3 cellular contexts compared by ENCODE assay signal in genomic region chr7:38291117-38291647, GRCh38.
TF ChIP-seq lines count a peak whose summit lies in the region.

No MANE protein-coding gene starts in this region.

TF ChIP-seq in SK-N-SH treated with all-trans-retinoic acid at 6 μM for 48 hours, 23 proteins besides CTCF, POLR2A, EP300 and RAD21 (continued from another document):
- TF ChIP-seq, protein P1, sequence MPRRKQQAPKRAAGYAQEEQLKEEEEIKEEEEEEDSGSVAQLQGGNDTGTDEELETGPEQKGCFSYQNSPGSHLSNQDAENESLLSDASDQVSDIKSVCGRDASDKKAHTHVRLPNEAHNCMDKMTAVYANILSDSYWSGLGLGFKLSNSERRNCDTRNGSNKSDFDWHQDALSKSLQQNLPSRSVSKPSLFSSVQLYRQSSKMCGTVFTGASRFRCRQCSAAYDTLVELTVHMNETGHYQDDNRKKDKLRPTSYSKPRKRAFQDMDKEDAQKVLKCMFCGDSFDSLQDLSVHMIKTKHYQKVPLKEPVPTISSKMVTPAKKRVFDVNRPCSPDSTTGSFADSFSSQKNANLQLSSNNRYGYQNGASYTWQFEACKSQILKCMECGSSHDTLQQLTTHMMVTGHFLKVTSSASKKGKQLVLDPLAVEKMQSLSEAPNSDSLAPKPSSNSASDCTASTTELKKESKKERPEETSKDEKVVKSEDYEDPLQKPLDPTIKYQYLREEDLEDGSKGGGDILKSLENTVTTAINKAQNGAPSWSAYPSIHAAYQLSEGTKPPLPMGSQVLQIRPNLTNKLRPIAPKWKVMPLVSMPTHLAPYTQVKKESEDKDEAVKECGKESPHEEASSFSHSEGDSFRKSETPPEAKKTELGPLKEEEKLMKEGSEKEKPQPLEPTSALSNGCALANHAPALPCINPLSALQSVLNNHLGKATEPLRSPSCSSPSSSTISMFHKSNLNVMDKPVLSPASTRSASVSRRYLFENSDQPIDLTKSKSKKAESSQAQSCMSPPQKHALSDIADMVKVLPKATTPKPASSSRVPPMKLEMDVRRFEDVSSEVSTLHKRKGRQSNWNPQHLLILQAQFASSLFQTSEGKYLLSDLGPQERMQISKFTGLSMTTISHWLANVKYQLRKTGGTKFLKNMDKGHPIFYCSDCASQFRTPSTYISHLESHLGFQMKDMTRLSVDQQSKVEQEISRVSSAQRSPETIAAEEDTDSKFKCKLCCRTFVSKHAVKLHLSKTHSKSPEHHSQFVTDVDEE (CRISPR knock-in tag; IDR thresholded peaks at IDR 0.05), result no peak
- TF ChIP-seq PPARA (CRISPR knock-in tag; IDR thresholded peaks at IDR 0.05; ENCODE audit: borderline replicate concordance) (no peak), GLIS3 (CRISPR knock-in tag; IDR thresholded peaks at IDR 0.05) (no peak), CSRNP3 (CRISPR knock-in tag; IDR thresholded peaks at IDR 0.05) (no peak), SNAI2 (CRISPR knock-in tag; IDR thresholded peaks at IDR 0.05) (no peak), TOX (CRISPR knock-in tag; IDR thresholded peaks at IDR 0.05; ENCODE audit: borderline replicate concordance) (no peak), ZFP30 (CRISPR knock-in tag; IDR thresholded peaks at IDR 0.05) (no peak), BACH2 (CRISPR knock-in tag; IDR thresholded peaks at IDR 0.05; ENCODE audit: borderline replicate concordance) (no peak), ISL1 (CRISPR knock-in tag; IDR thresholded peaks at IDR 0.05) (no peak), ZNF70 (CRISPR knock-in tag; IDR thresholded peaks at IDR 0.05) (no peak), RARB (CRISPR knock-in tag; IDR thresholded peaks at IDR 0.05) (no peak), ZC3H10 (CRISPR knock-in tag; IDR thresholded peaks at IDR 0.05) (no peak), ZNF565 (CRISPR knock-in tag; conservative IDR thresholded peaks at IDR 0.05; ENCODE audit: low read depth) (no peak)
- TF ChIP-seq, protein P2, sequence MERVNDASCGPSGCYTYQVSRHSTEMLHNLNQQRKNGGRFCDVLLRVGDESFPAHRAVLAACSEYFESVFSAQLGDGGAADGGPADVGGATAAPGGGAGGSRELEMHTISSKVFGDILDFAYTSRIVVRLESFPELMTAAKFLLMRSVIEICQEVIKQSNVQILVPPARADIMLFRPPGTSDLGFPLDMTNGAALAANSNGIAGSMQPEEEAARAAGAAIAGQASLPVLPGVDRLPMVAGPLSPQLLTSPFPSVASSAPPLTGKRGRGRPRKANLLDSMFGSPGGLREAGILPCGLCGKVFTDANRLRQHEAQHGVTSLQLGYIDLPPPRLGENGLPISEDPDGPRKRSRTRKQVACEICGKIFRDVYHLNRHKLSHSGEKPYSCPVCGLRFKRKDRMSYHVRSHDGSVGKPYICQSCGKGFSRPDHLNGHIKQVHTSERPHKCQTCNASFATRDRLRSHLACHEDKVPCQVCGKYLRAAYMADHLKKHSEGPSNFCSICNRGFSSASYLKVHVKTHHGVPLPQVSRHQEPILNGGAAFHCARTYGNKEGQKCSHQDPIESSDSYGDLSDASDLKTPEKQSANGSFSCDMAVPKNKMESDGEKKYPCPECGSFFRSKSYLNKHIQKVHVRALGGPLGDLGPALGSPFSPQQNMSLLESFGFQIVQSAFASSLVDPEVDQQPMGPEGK (CRISPR knock-in tag; IDR thresholded peaks at IDR 0.05; ENCODE audit: borderline replicate concordance), result no peak

TF ChIP-seq in SK-N-SH, 30 proteins besides CTCF, POLR2A, EP300 and RAD21 (continued from another document and continues in another):
- TF ChIP-seq, protein P3, sequence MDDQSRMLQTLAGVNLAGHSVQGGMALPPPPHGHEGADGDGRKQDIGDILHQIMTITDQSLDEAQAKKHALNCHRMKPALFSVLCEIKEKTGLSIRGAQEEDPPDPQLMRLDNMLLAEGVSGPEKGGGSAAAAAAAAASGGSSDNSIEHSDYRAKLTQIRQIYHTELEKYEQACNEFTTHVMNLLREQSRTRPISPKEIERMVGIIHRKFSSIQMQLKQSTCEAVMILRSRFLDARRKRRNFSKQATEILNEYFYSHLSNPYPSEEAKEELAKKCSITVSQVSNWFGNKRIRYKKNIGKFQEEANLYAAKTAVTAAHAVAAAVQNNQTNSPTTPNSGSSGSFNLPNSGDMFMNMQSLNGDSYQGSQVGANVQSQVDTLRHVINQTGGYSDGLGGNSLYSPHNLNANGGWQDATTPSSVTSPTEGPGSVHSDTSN (IDR thresholded peaks at IDR 0.05), result no peak
- no peak for TF ChIP-seq EZH2phosphoT487 (IDR thresholded peaks at IDR 0.05; ENCODE audit: borderline replicate concordance, low read depth)
- TF ChIP-seq RFX5 (IDR thresholded peaks at IDR 0.05; ENCODE audit: low read length), result no peak
- TF ChIP-seq, protein P4, sequence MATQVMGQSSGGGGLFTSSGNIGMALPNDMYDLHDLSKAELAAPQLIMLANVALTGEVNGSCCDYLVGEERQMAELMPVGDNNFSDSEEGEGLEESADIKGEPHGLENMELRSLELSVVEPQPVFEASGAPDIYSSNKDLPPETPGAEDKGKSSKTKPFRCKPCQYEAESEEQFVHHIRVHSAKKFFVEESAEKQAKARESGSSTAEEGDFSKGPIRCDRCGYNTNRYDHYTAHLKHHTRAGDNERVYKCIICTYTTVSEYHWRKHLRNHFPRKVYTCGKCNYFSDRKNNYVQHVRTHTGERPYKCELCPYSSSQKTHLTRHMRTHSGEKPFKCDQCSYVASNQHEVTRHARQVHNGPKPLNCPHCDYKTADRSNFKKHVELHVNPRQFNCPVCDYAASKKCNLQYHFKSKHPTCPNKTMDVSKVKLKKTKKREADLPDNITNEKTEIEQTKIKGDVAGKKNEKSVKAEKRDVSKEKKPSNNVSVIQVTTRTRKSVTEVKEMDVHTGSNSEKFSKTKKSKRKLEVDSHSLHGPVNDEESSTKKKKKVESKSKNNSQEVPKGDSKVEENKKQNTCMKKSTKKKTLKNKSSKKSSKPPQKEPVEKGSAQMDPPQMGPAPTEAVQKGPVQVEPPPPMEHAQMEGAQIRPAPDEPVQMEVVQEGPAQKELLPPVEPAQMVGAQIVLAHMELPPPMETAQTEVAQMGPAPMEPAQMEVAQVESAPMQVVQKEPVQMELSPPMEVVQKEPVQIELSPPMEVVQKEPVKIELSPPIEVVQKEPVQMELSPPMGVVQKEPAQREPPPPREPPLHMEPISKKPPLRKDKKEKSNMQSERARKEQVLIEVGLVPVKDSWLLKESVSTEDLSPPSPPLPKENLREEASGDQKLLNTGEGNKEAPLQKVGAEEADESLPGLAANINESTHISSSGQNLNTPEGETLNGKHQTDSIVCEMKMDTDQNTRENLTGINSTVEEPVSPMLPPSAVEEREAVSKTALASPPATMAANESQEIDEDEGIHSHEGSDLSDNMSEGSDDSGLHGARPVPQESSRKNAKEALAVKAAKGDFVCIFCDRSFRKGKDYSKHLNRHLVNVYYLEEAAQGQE (IDR thresholded peaks at IDR 0.05; ENCODE audit: low read depth, low read length), result no peak
- no peak for TF ChIP-seq ELF1 (IDR thresholded peaks at IDR 0.05)
- no peak for TF ChIP-seq FOSL2 (IDR thresholded peaks at IDR 0.05; ENCODE audit: borderline replicate concordance, low read depth)
- no peak for TF ChIP-seq POLR2AphosphoS5 (IDR thresholded peaks at IDR 0.05; ENCODE audit: low read depth, low read length)
- no peak for TF ChIP-seq TCF12 (IDR thresholded peaks at IDR 0.05)
- no peak for TF ChIP-seq RCOR1 (IDR thresholded peaks at IDR 0.05; ENCODE audit: low read length)
- no peak for TF ChIP-seq USF1 (IDR thresholded peaks at IDR 0.05; ENCODE audit: borderline replicate concordance, low read depth)
- TF ChIP-seq MEF2A (IDR thresholded peaks at IDR 0.05; ENCODE audit: borderline replicate concordance, low read depth), result no peak
- TF ChIP-seq SMC3 (IDR thresholded peaks at IDR 0.05; ENCODE audit: low read depth, low read length), result no peak
- no peak for TF ChIP-seq MAX (IDR thresholded peaks at IDR 0.05; ENCODE audit: low read depth)
- no peak for TF ChIP-seq GATA2 (CRISPR knock-in tag; IDR thresholded peaks at IDR 0.05)
- no peak for TF ChIP-seq JUND (IDR thresholded peaks at IDR 0.05)

TF ChIP-seq in GM12878, 131 proteins besides CTCF, POLR2A, EP300 and RAD21 (continues in another document):
- TF ChIP-seq, protein P5, sequence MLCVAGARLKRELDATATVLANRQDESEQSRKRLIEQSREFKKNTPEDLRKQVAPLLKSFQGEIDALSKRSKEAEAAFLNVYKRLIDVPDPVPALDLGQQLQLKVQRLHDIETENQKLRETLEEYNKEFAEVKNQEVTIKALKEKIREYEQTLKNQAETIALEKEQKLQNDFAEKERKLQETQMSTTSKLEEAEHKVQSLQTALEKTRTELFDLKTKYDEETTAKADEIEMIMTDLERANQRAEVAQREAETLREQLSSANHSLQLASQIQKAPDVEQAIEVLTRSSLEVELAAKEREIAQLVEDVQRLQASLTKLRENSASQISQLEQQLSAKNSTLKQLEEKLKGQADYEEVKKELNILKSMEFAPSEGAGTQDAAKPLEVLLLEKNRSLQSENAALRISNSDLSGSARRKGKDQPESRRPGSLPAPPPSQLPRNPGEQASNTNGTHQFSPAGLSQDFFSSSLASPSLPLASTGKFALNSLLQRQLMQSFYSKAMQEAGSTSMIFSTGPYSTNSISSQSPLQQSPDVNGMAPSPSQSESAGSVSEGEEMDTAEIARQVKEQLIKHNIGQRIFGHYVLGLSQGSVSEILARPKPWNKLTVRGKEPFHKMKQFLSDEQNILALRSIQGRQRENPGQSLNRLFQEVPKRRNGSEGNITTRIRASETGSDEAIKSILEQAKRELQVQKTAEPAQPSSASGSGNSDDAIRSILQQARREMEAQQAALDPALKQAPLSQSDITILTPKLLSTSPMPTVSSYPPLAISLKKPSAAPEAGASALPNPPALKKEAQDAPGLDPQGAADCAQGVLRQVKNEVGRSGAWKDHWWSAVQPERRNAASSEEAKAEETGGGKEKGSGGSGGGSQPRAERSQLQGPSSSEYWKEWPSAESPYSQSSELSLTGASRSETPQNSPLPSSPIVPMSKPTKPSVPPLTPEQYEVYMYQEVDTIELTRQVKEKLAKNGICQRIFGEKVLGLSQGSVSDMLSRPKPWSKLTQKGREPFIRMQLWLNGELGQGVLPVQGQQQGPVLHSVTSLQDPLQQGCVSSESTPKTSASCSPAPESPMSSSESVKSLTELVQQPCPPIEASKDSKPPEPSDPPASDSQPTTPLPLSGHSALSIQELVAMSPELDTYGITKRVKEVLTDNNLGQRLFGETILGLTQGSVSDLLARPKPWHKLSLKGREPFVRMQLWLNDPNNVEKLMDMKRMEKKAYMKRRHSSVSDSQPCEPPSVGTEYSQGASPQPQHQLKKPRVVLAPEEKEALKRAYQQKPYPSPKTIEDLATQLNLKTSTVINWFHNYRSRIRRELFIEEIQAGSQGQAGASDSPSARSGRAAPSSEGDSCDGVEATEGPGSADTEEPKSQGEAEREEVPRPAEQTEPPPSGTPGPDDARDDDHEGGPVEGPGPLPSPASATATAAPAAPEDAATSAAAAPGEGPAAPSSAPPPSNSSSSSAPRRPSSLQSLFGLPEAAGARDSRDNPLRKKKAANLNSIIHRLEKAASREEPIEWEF (IDR thresholded peaks at IDR 0.05; ENCODE audit: insufficient replicate concordance, low read depth, low read length), result no peak
- TF ChIP-seq LARP7 (IDR thresholded peaks at IDR 0.05), result no peak
- no peak for TF ChIP-seq SUZ12 (IDR thresholded peaks at IDR 0.05; ENCODE audit: unreplicated experiment)
- no peak for TF ChIP-seq E4F1 (IDR thresholded peaks at IDR 0.05; ENCODE audit: borderline replicate concordance, partially characterized antibody)
- no peak for TF ChIP-seq CBX3 (IDR thresholded peaks at IDR 0.05; ENCODE audit: borderline replicate concordance, low read depth)
- TF ChIP-seq MAX (IDR thresholded peaks at IDR 0.05; ENCODE audit: low read depth, low read length), result no peak
- no peak for TF ChIP-seq WRNIP1 (IDR thresholded peaks at IDR 0.05; ENCODE audit: borderline replicate concordance, low read depth, low read length)
- TF ChIP-seq, protein P6, sequence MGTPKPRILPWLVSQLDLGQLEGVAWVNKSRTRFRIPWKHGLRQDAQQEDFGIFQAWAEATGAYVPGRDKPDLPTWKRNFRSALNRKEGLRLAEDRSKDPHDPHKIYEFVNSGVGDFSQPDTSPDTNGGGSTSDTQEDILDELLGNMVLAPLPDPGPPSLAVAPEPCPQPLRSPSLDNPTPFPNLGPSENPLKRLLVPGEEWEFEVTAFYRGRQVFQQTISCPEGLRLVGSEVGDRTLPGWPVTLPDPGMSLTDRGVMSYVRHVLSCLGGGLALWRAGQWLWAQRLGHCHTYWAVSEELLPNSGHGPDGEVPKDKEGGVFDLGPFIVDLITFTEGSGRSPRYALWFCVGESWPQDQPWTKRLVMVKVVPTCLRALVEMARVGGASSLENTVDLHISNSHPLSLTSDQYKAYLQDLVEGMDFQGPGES (IDR thresholded peaks at IDR 0.05), result no peak
- TF ChIP-seq SMAD1 (IDR thresholded peaks at IDR 0.05; ENCODE audit: low read depth, partially characterized antibody), result no peak
- TF ChIP-seq MTA2 (IDR thresholded peaks at IDR 0.05; ENCODE audit: low read depth), result no peak
- TF ChIP-seq, protein P7, sequence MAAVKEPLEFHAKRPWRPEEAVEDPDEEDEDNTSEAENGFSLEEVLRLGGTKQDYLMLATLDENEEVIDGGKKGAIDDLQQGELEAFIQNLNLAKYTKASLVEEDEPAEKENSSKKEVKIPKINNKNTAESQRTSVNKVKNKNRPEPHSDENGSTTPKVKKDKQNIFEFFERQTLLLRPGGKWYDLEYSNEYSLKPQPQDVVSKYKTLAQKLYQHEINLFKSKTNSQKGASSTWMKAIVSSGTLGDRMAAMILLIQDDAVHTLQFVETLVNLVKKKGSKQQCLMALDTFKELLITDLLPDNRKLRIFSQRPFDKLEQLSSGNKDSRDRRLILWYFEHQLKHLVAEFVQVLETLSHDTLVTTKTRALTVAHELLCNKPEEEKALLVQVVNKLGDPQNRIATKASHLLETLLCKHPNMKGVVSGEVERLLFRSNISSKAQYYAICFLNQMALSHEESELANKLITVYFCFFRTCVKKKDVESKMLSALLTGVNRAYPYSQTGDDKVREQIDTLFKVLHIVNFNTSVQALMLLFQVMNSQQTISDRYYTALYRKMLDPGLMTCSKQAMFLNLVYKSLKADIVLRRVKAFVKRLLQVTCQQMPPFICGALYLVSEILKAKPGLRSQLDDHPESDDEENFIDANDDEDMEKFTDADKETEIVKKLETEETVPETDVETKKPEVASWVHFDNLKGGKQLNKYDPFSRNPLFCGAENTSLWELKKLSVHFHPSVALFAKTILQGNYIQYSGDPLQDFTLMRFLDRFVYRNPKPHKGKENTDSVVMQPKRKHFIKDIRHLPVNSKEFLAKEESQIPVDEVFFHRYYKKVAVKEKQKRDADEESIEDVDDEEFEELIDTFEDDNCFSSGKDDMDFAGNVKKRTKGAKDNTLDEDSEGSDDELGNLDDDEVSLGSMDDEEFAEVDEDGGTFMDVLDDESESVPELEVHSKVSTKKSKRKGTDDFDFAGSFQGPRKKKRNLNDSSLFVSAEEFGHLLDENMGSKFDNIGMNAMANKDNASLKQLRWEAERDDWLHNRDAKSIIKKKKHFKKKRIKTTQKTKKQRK (IDR thresholded peaks at IDR 0.05; ENCODE audit: low read depth, low read length), result no peak
- no peak for TF ChIP-seq CBX5 (IDR thresholded peaks at IDR 0.05; ENCODE audit: low read depth)
- no peak for TF ChIP-seq ZNF274 (IDR thresholded peaks at IDR 0.05; ENCODE audit: insufficient read depth, insufficient read length)
